Comparison of ENCODE assay signal across 8 cellular contexts in the genomic region with DNA sequence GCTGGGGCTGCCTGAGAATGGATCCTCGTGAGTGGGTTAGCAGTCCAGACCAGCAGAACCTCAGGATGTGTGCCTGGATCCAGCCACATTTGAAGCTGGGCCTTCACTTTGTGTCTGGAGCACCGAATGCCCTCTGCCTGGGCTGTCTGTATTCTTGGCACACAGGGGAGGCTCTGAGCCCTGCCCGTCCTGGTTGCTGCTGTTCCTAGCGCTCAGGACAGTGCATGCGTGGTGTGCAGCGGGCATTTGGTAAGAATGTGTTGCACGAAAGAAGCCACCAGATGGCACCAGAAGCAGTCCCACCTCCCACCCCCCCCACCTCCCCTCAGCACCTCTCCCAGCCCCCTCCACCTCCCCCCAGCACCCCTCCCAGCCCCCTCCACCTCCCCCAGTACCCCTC. TPM values are rescaled to one million over a fixed set of nuclear protein-coding genes. Genes with fewer than 3 reads are reported as not detected.
DNase-seq lines count a peak whose midpoint lies in the region; ATAC-seq and TF ChIP-seq lines count a peak whose summit lies in the region.

No MANE protein-coding gene starts in this region.

- H3K27ac ChIP-seq in left ventricle myocardium inferior (replicated peaks), result peak overlapping the region; percentile 44
- H3K27ac ChIP-seq in lower lobe of right lung, result no peak overlapping the region

- ATAC-seq in Right ventricle myocardium inferior, result peak; percentile 42
- ATAC-seq in lower lobe of right lung, result no peak
- ATAC-seq in GM21528 (IDR thresholded peaks at IDR 0.05; ENCODE audit: low FRiP score, unreplicated experiment), result no peak

- no peak overlapping the region for H3K4me3 ChIP-seq in left ventricle myocardium inferior
- no peak overlapping the region for H3K4me3 ChIP-seq in lower lobe of right lung

- intact Hi-C loops in Right ventricle myocardium inferior (cut with DNase I), result loop anchor here (5.0 kb wide), 1 partner anchor 33 kb away; the partner anchor contains the start of gene PLXNB2
- intact Hi-C loops in cardiac septum (cut with DNase I), result loop anchor here (5.0 kb wide), 1 partner anchor 33 kb away; the partner anchor contains the start of gene PLXNB2
- intact Hi-C loops in left ventricle myocardium inferior (cut with micrococcal nuclease), result loop anchor here (5.0 kb wide), 1 partner anchor 53 kb away; the partner anchor contains the start of gene DENND6B
- intact Hi-C loops in lower lobe of right lung (cut with DNase I), result loop anchor here (10.0 kb wide), 1 partner anchor 50 kb away; the partner anchor contains the start of gene DENND6B

- TF ChIP-seq CTCF in left ventricle myocardium inferior (IDR thresholded peaks at IDR 0.05; ENCODE audit: borderline replicate concordance) (peak; percentile 48), lower lobe of right lung (IDR thresholded peaks at IDR 0.05) (no peak)

- peaks cover 11% of the 10 kb centered on the region for H3K27me3 ChIP-seq in left ventricle myocardium inferior (ENCODE audit: low read depth)
- H3K27me3 ChIP-seq in lower lobe of right lung (ENCODE audit: low read depth), result no peaks in the 10 kb centered on the region

- peaks cover 44% of the 10 kb centered on the region for H3K36me3 ChIP-seq in left ventricle myocardium inferior
- peaks cover 43% of the 10 kb centered on the region for H3K36me3 ChIP-seq in lower lobe of right lung

- H3K9me3 ChIP-seq in left ventricle myocardium inferior (replicated peaks), result no peaks in the 10 kb centered on the region
- no peaks in the 10 kb centered on the region for H3K9me3 ChIP-seq in lower lobe of right lung

- peaks cover 41% of the 10 kb centered on the region for H3K4me1 ChIP-seq in left ventricle myocardium inferior
- H3K4me1 ChIP-seq in lower lobe of right lung, result peaks cover 33% of the 10 kb centered on the region

- DNase-seq in Right ventricle myocardium inferior (ENCODE audit: missing footprints) (no peak), cardiac septum (ENCODE audit: low spot score) (no peak), NCI-H2227 (lab: John Stamatoyannopoulos, UW; ENCODE audit: unreplicated experiment) (peak; percentile 53), left ventricle myocardium inferior (peak; percentile 54), lower lobe of right lung (no peak)
- peak; percentile 44 for DNase-seq in activated naive CD4-positive, alpha-beta T cell treated with Interleukin-2 at 50 U/mL for 16 hours
- peak; percentile 49 for DNase-seq in stimulated activated CD4-positive, alpha-beta T cell treated with anti-CD3 and anti-CD28 coated beads, Interleukin-4, amount 100 ng/mL, for 24 hours

RNA-seq across cellular contexts. Expression of gene MAPK11, which starts 4.1 kb away (rescaled TPM):
- total RNA-seq in Right ventricle myocardium inferior, result 10.0 TPM
- total RNA-seq in cardiac septum, result 11.7 TPM
- total RNA-seq in left ventricle myocardium inferior, result 7.8 TPM
- total RNA-seq in lower lobe of right lung, result 13.1 TPM

RNA-seq across cellular contexts. Expression of gene MAPK12, which starts 12.8 kb away (rescaled TPM):
- total RNA-seq in Right ventricle myocardium inferior (18.2 TPM), cardiac septum (32.5 TPM), left ventricle myocardium inferior (17.2 TPM), lower lobe of right lung (11.9 TPM)

RNA-seq across cellular contexts. Expression of gene HDAC10, which starts 23.2 kb away (rescaled TPM):
- total RNA-seq in Right ventricle myocardium inferior (14.5 TPM), cardiac septum (13.1 TPM), left ventricle myocardium inferior (13.6 TPM), lower lobe of right lung (47.9 TPM)

RNA-seq across cellular contexts. Expression of gene TUBGCP6, which starts 29.5 kb away (rescaled TPM):
- 17.5 TPM for total RNA-seq in Right ventricle myocardium inferior
- 22.8 TPM for total RNA-seq in cardiac septum
- 18.3 TPM for total RNA-seq in left ventricle myocardium inferior
- 48.5 TPM for total RNA-seq in lower lobe of right lung

RNA-seq across cellular contexts. Expression of gene PLXNB2, which starts 33.1 kb away (rescaled TPM):
- 70.6 TPM for total RNA-seq in Right ventricle myocardium inferior
- total RNA-seq in cardiac septum, result 85.7 TPM
- total RNA-seq in left ventricle myocardium inferior, result 50.2 TPM
- 256 TPM for total RNA-seq in lower lobe of right lung

Comparison
In these comparisons a context has a peak if more than half of its experiments do, and no peak if none do; other contexts are left out.
1. DNase-seq: peak in NCI-H2227 (single experiment), activated naive CD4-positive, alpha-beta T cell treated with Interleukin-2 at 50 U/mL for 16 hours (single experiment), left ventricle myocardium inferior (single experiment) and stimulated activated CD4-positive, alpha-beta T cell treated with anti-CD3 and anti-CD28 coated beads, Interleukin-4, amount 100 ng/mL, for 24 hours (single experiment); none in Right ventricle myocardium inferior (single experiment), cardiac septum (single experiment) and lower lobe of right lung (single experiment).